ENCODE assay signal across 1 cellular context in genomic region chr6:110415297-110415916, GRCh38.
TF ChIP-seq lines count a peak whose summit lies in the region.

Gene DDO (minus strand): TSS chr6:110415575. CDS start chr6:110413462, 2,113 bp downstream.

TF ChIP-seq in HepG2, 621 proteins besides CTCF, POLR2A, EP300 and RAD21 (continued from another document and continues in another):
- no peak for TF ChIP-seq NR3C1 (CRISPR knock-in tag; IDR thresholded peaks at IDR 0.05)
- TF ChIP-seq ZNF687 (CRISPR knock-in tag; IDR thresholded peaks at IDR 0.05), result peak; percentile 69
- no peak for TF ChIP-seq ZNF777 (CRISPR knock-in tag; IDR thresholded peaks at IDR 0.05)
- no peak for TF ChIP-seq ZBTB40 (IDR thresholded peaks at IDR 0.05)
- no peak for TF ChIP-seq ZBTB40 (CRISPR knock-in tag; IDR thresholded peaks at IDR 0.05)
- no peak for TF ChIP-seq TP53 (CRISPR knock-in tag; conservative IDR thresholded peaks at IDR 0.05)
- 0 out of 2 replicates have a peak, but pooled peaks have one; percentile 37 for TF ChIP-seq ZNF605 (CRISPR knock-in tag; IDR thresholded peaks at IDR 0.05)
- TF ChIP-seq ZNF747 (CRISPR knock-in tag; IDR thresholded peaks at IDR 0.05; ENCODE audit: borderline replicate concordance), result no peak
- no peak for TF ChIP-seq ZBTB25 (CRISPR knock-in tag; IDR thresholded peaks at IDR 0.05)
- TF ChIP-seq GTF3A (CRISPR knock-in tag; conservative IDR thresholded peaks at IDR 0.05), result no peak; the same call in 1 of the 2 replicates
- TF ChIP-seq ZBTB34 (CRISPR knock-in tag; IDR thresholded peaks at IDR 0.05), result peak; percentile 25; the same call in 1 of the 2 replicates
- no peak for TF ChIP-seq ZNF660 (CRISPR knock-in tag; IDR thresholded peaks at IDR 0.05; ENCODE audit: borderline replicate concordance, low read depth)
- no peak for TF ChIP-seq ZSCAN31 (CRISPR knock-in tag; IDR thresholded peaks at IDR 0.05; ENCODE audit: low read depth)
- TF ChIP-seq FOXK1 (CRISPR knock-in tag; IDR thresholded peaks at IDR 0.05; ENCODE audit: borderline replicate concordance, low read depth), result no peak
- 0 out of 2 replicates have a peak, but pooled peaks have one; percentile 19 for TF ChIP-seq HIVEP1 (CRISPR knock-in tag; IDR thresholded peaks at IDR 0.05)
- TF ChIP-seq ZBTB43 (CRISPR knock-in tag; conservative IDR thresholded peaks at IDR 0.05), result no peak
- 0 out of 2 replicates have a peak, but pooled peaks have one; percentile 28 for TF ChIP-seq SNAPC4 (CRISPR knock-in tag; IDR thresholded peaks at IDR 0.05)
- no peak for TF ChIP-seq ZBTB38 (CRISPR knock-in tag; IDR thresholded peaks at IDR 0.05)
- TF ChIP-seq ZNF709 (CRISPR knock-in tag; IDR thresholded peaks at IDR 0.05), result no peak
- TF ChIP-seq ZNF616 (CRISPR knock-in tag; IDR thresholded peaks at IDR 0.05; ENCODE audit: low read depth), result no peak
- TF ChIP-seq DDIT3 (CRISPR knock-in tag; IDR thresholded peaks at IDR 0.05), result no peak
- 0 out of 2 replicates have a peak, but pooled peaks have one; percentile 29 for TF ChIP-seq GATAD1 (CRISPR knock-in tag; IDR thresholded peaks at IDR 0.05)
